In the genomic region with DNA sequence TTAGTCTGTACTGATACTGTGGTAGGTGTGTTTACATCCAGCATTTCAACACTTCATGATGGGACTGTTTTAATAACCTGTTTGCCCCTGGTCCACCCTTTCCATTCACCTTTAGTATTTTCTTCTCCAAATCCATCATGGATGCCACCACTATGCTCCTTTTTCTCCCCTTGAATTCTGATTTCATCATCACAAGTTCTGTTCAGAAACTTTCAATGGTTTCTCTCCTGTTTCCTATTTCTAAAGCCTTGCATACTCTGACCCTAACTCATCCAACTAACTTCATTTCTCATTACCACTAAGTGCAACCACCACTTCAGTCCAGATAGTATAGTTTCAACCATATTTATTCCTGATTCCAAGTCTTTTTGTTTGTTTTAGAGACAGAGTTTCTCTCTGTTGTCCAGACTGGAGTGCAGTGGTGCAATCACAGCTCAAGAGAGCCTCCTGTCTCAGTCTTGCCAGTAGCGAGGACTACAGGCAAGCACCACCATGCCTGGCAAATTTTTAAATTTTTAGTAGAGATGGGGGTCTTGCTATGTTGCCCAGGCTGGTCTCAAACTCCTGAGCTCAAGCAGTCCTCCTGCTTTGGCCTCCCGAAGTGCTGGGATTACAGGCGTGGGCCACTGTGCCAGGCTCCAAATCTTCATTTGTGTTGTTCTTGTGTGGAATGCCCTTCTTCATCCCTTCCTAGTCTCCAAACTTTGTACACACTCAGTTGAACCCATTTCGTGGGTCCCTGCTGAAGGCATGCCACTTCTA, we compare ENCODE assay signal across 9 cellular contexts. TPM values are rescaled to one million over a fixed set of nuclear protein-coding genes. Genes with fewer than 3 reads are reported as not detected.
DNase-seq lines count a peak whose midpoint lies in the region; ATAC-seq, FAIRE-seq and TF ChIP-seq lines count a peak whose summit lies in the region.
"Had no signal": no experiment of that assay in that cellular context is flagged by ENCODE, and none has a peak within 500 bp of the region (broad histone marks: within the 10 kb centered on the region; RNA-seq: fewer than 3 reads in every experiment).

No MANE protein-coding gene starts in this region.

- H3K27me3 ChIP-seq in heart right ventricle, result no peaks in the 10 kb centered on the region

- no peak for TF ChIP-seq CTCF in heart right ventricle (IDR thresholded peaks at IDR 0.05)
- no peak for TF ChIP-seq CTCF in kidney (IDR thresholded peaks at IDR 0.05; ENCODE audit: borderline replicate concordance, extremely low read depth, insufficient read depth)
- TF ChIP-seq CTCF in type B pancreatic cell (conservative IDR thresholded peaks at IDR 0.05), result no peak
- no peak for TF ChIP-seq CTCF in RWPE1 (conservative IDR thresholded peaks at IDR 0.05; ENCODE audit: low read depth)

- intact Hi-C loops in heart right ventricle (cut with DNase I), result loop anchor here in 1 of 10 donors (5.0 kb wide), 1 partner anchor 755 kb away; no protein-coding TSS in a partner anchor
- intact Hi-C loops in Right ventricle myocardium superior (cut with DNase I), result no loop called here
- intact Hi-C loops in activated T-helper 2 cell treated with anti-CD3 and anti-CD28 coated beads, Interferon-gamma antibody, Interleukin-2, Interleukin-4, amounts not matched to agents 10 μg/mL and 5 μg/mL and 100 μg/mL, durations not matched to agents 14 hours and 24 hours and 36 hours (cut with micrococcal nuclease), result no loop called here
- intact Hi-C loops in kidney (cut with DNase I), result no loop called here

- peak overlapping the region in 1 of 2 donors; percentile 91 for H3K9ac ChIP-seq in kidney (ENCODE audit: low read length in 2 of 2)

- CTCF ChIA-PET in RWPE1 (lab: Yijun Ruan, JAX), result no interaction called here

- FAIRE-seq in kidney (lab: Jason Lieb, UNC), result no peak

- H3K4me1 ChIP-seq in heart right ventricle (peaks cover 10 to 64% (median 43%) of the 10 kb centered on the region in 9 donors), kidney (ENCODE audit: control insufficient read depth in 1 of 2, insufficient read depth in 1 of 2, low read depth in 1 of 2, low read length in 2 of 2) (peaks cover 0 to 9% of the 10 kb centered on the region in 2 donors)

- DNase-seq in heart right ventricle, result no peak
- no peak for DNase-seq in Right ventricle myocardium superior
- DNase-seq in activated T-helper 2 cell treated with anti-CD3 and anti-CD28 coated beads, Interferon-gamma antibody, Interleukin-2, Interleukin-4, amounts not matched to agents 10 μg/mL and 5 μg/mL and 100 μg/mL, durations not matched to agents 14 hours and 24 hours and 36 hours (ENCODE audit: low spot score), result no peak
- DNase-seq in kidney, result no peak
- DNase-seq in type B pancreatic cell (ENCODE audit: extremely low spot score, unreplicated experiment), result no peak
- no peak for DNase-seq in central memory CD4-positive, alpha-beta T cell
- DNase-seq in RWPE1 (ENCODE audit: low spot score), result no peak
- DNase-seq in NCI-H774 (lab: John Stamatoyannopoulos, UW), result no peak
- DNase-seq: effector CD8-positive, alpha-beta T cell had no signal

- H3K4me1 Mint-ChIP-seq in activated T-helper 2 cell treated with anti-CD3 and anti-CD28 coated beads, Interferon-gamma antibody, Interleukin-2, Interleukin-4, amounts not matched to agents 10 μg/mL and 5 μg/mL and 100 μg/mL, durations not matched to agents 14 hours and 24 hours and 36 hours (ENCODE audit: low read depth), result peaks cover 26% of the 10 kb centered on the region
- H3K4me1 Mint-ChIP-seq in type B pancreatic cell (ENCODE audit: unreplicated experiment), result peaks cover 13% of the 10 kb centered on the region

- H3K4me3 ChIP-seq in heart right ventricle (peak overlapping the region in 9 of 10 donors; percentile 68 to 93 (median 78)), kidney (ENCODE audit: low read length in 2 of 2) (peak overlapping the region; percentile 92 to 100)

- ATAC-seq in heart right ventricle (no peak), Right ventricle myocardium superior (ENCODE audit: poor library complexity) (no peak)

- 99 to 100% methylated on average over 4 of the region's 4 CpGs for WGBS in heart right ventricle, 2 donors

- peak overlapping the region; percentile 99 for H3K27ac Mint-ChIP-seq in activated T-helper 2 cell treated with anti-CD3 and anti-CD28 coated beads, Interferon-gamma antibody, Interleukin-2, Interleukin-4, amounts not matched to agents 10 μg/mL and 5 μg/mL and 100 μg/mL, durations not matched to agents 14 hours and 24 hours and 36 hours
- peak overlapping the region; percentile 96 for H3K27ac Mint-ChIP-seq in type B pancreatic cell

- peak overlapping the region; percentile 99 for H3K4me3 Mint-ChIP-seq in activated T-helper 2 cell treated with anti-CD3 and anti-CD28 coated beads, Interferon-gamma antibody, Interleukin-2, Interleukin-4, amounts not matched to agents 10 μg/mL and 5 μg/mL and 100 μg/mL, durations not matched to agents 14 hours and 24 hours and 36 hours (ENCODE audit: low read depth)
- H3K4me3 Mint-ChIP-seq in type B pancreatic cell, result peak overlapping the region; percentile 100

- no peaks in the 10 kb centered on the region for H3K9me3 ChIP-seq in heart right ventricle
- no peaks in the 10 kb centered on the region for H3K9me3 ChIP-seq in kidney (ENCODE audit: control insufficient read depth in 1 of 2, low read length in 2 of 2)

- H3K27ac ChIP-seq in heart right ventricle, result peak overlapping the region in 8 of 10 donors; percentile 89 to 95 (median 92)
- H3K27ac ChIP-seq in kidney (ENCODE audit: low read depth in 2 of 2, low read length in 2 of 2), result no peak overlapping the region
- H3K27ac ChIP-seq in RWPE1, result no peak overlapping the region

- H3K36me3 ChIP-seq in heart right ventricle (peaks cover 0 to 10% (median 0%) of the 10 kb centered on the region in 9 donors), kidney (ENCODE audit: control insufficient read depth in 1 of 2, insufficient read depth in 2 of 2, low read length in 2 of 2) (no peaks in the 10 kb centered on the region)

- H3K9me3 Mint-ChIP-seq in activated T-helper 2 cell treated with anti-CD3 and anti-CD28 coated beads, Interferon-gamma antibody, Interleukin-2, Interleukin-4, amounts not matched to agents 10 μg/mL and 5 μg/mL and 100 μg/mL, durations not matched to agents 14 hours and 24 hours and 36 hours, result no peaks in the 10 kb centered on the region
- no peaks in the 10 kb centered on the region for H3K9me3 Mint-ChIP-seq in type B pancreatic cell

- no peaks in the 10 kb centered on the region for H3K27me3 Mint-ChIP-seq in activated T-helper 2 cell treated with anti-CD3 and anti-CD28 coated beads, Interferon-gamma antibody, Interleukin-2, Interleukin-4, amounts not matched to agents 10 μg/mL and 5 μg/mL and 100 μg/mL, durations not matched to agents 14 hours and 24 hours and 36 hours (ENCODE audit: low read depth)
- no peaks in the 10 kb centered on the region for H3K27me3 Mint-ChIP-seq in type B pancreatic cell

- H3K36me3 Mint-ChIP-seq in activated T-helper 2 cell treated with anti-CD3 and anti-CD28 coated beads, Interferon-gamma antibody, Interleukin-2, Interleukin-4, amounts not matched to agents 10 μg/mL and 5 μg/mL and 100 μg/mL, durations not matched to agents 14 hours and 24 hours and 36 hours (ENCODE audit: low read depth), result peaks cover 9% of the 10 kb centered on the region
- H3K36me3 Mint-ChIP-seq in type B pancreatic cell, result no peaks in the 10 kb centered on the region

- POLR2A ChIA-PET in RWPE1 (lab: Yijun Ruan, JAX; ENCODE audit: low non-redundant PET), result interaction anchor here (0.6 kb wide), 1 partner anchor 10 kb away, joined by 3 read pairs; no protein-coding TSS in a partner anchor

RNA-seq across cellular contexts. Expression of gene LIN7C, which starts 1.2 kb away (rescaled TPM):
- 10 to 100 TPM; 13.9 to 22.3 (median 17.6) TPM for total RNA-seq in heart right ventricle
- 1 to 10 TPM; 3.4 to 5.9 TPM for polyA plus RNA-seq in heart right ventricle
- 14.9 TPM for total RNA-seq in Right ventricle myocardium superior
- 29.6 and 31.0 TPM in 2 replicates for total RNA-seq in activated T-helper 2 cell treated with anti-CD3 and anti-CD28 coated beads, Interferon-gamma antibody, Interleukin-2, Interleukin-4, amounts not matched to agents 10 μg/mL and 5 μg/mL and 100 μg/mL, durations not matched to agents 14 hours and 24 hours and 36 hours
- 37.8 TPM for total RNA-seq in kidney
- polyA plus RNA-seq in kidney (ENCODE audit: insufficient read depth, low read depth, low replicate concordance), result 9.1 TPM
- total RNA-seq in type B pancreatic cell (ENCODE audit: low replicate concordance), result 30.1 and 31.1 TPM in 2 replicates

RNA-seq across cellular contexts. Expression of gene LGR4, which starts 35.2 kb away (rescaled TPM):
- total RNA-seq in heart right ventricle, result 10 to 100 TPM; 13.6 to 41.0 (median 23.3) TPM
- polyA plus RNA-seq in heart right ventricle, result 10 to 100 TPM in 1 of 2 donors, 1 to 10 TPM in 1; 6.0 to 16.8 TPM
- 24.2 TPM for total RNA-seq in Right ventricle myocardium superior
- total RNA-seq in activated T-helper 2 cell treated with anti-CD3 and anti-CD28 coated beads, Interferon-gamma antibody, Interleukin-2, Interleukin-4, amounts not matched to agents 10 μg/mL and 5 μg/mL and 100 μg/mL, durations not matched to agents 14 hours and 24 hours and 36 hours, result 0.05 and 0.14 TPM in 2 replicates
- 109 TPM for total RNA-seq in kidney
- polyA plus RNA-seq in kidney (ENCODE audit: insufficient read depth, low read depth, low replicate concordance), result 22.7 TPM
- 39.6 and 54.5 TPM in 2 replicates for total RNA-seq in type B pancreatic cell (ENCODE audit: low replicate concordance)

Comparison
In these comparisons a context has a peak if more than half of its experiments do, and no peak if none do; other contexts are left out.
1. H3K27ac ChIP-seq: peak in heart right ventricle (8 of 10); none in kidney (0 of 2) and RWPE1 (single experiment).
2. RNA of gene LGR4, which starts 35.2 kb away (total RNA-seq): 109 TPM in kidney (single experiment), 39.6 to 54.5 TPM in type B pancreatic cell, 24.2 TPM in Right ventricle myocardium superior (single experiment) and 13.6 to 41.0 TPM in heart right ventricle; 0.05 to 0.14 TPM in activated T-helper 2 cell treated with anti-CD3 and anti-CD28 coated beads, Interferon-gamma antibody, Interleukin-2, Interleukin-4, amounts not matched to agents 10 μg/mL and 5 μg/mL and 100 μg/mL, durations not matched to agents 14 hours and 24 hours and 36 hours; every median in the first group is over 10 times any median in the second.